ENCODE assay signal across 8 cellular contexts in the genomic region with DNA sequence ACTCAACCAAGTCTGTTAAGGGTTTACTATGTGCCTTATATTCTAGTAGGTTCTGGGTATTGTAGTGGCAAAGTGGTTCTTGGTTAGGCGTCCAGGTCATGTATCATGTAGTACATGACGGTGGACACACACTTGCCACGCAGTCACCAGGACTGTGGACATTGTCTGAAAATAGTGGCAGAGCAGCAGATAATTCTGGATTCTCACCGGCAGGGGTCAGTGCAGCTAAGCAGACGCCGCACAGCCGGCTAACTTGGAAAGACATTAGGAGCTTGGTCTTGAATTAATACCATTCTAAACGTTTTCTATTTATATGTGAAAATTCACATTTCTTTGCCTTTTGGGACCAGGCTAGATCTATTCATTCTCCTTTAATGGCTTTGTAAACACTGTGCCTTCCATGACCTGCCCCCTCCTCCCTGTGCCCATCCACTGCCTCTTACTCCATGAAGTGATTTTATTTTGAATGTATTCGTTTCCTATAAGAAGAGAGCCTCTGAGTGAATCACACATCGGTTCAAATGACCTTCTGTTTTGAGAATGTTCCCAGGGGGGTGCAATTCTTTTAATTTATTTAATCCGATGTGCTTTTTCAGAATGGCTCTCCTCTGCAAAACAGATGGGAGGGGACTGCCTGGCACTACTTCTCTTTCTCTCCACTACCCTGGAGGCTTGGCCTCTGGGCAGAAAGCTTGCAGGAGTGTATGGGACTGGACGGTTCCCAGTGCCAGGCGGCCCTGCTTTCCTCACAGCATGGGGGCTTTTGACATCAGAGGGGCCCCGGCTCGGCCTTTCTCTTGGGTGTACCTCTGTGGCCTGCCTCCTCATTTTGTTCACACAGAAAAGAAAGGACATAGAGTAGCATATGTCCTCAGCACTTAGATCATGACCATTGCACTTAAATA.
A peak's percentile ranks its signal among the peaks of the same experiment; 100 is the strongest.
DNase-seq lines count a peak whose midpoint lies in the region; ATAC-seq and TF ChIP-seq lines count a peak whose summit lies in the region.

No MANE protein-coding gene starts in this region.

- H3K27ac Mint-ChIP-seq in activated CD8-positive, alpha-beta T cell treated with anti-CD3 and anti-CD28 coated beads for 36 hours: no peak overlapping the region

- peaks cover 4% of the 10 kb centered on the region for H3K9me3 Mint-ChIP-seq in activated CD8-positive, alpha-beta T cell treated with anti-CD3 and anti-CD28 coated beads for 36 hours

- POLR2A ChIA-PET in activated CD8-positive, alpha-beta T cell treated with anti-CD3 and anti-CD28 coated beads for 36 hours (lab: Charles Lee): no interaction called here

- peak; percentile 63 for TF ChIP-seq CTCF in activated CD8-positive, alpha-beta T cell treated with anti-CD3 and anti-CD28 coated beads for 36 hours (IDR thresholded peaks at IDR 0.05)

- DNase-seq in Right ventricle myocardium inferior (ENCODE audit: missing footprints): peak; percentile 80
- DNase-seq in cardiac septum (ENCODE audit: low spot score): no peak
- peak; percentile 58 to 71 for DNase-seq in NCI-H2081 (lab: John Stamatoyannopoulos, UW)
- DNase-seq in activated CD8-positive, alpha-beta T cell treated with anti-CD3 and anti-CD28 coated beads for 36 hours: peak; percentile 60
- DNase-seq in Right ventricle myocardium superior: peak; percentile 67
- DNase-seq in pulmonary artery endothelial cell (ENCODE audit: low read depth, low spot score): peak; percentile 50

- intact Hi-C loops in Right ventricle myocardium inferior (cut with DNase I): loop anchor here (5.0 kb wide), 1 partner anchor 279 kb away; no protein-coding TSS in a partner anchor
- intact Hi-C loops in cardiac septum (cut with DNase I): loop anchor here (5.0 kb wide), 1 partner anchor 114 kb away; no protein-coding TSS in a partner anchor
- intact Hi-C loops in activated CD8-positive, alpha-beta T cell treated with anti-CD3 and anti-CD28 coated beads for 36 hours (cut with micrococcal nuclease): loop anchor here (5.0 kb wide), 1 partner anchor 379 kb away; no protein-coding TSS in a partner anchor
- intact Hi-C loops in Right ventricle myocardium superior (cut with DNase I): loop anchor here (10.0 kb wide), 1 partner anchor 276 kb away; no protein-coding TSS in a partner anchor

- H3K36me3 Mint-ChIP-seq in activated CD8-positive, alpha-beta T cell treated with anti-CD3 and anti-CD28 coated beads for 36 hours (ENCODE audit: low read depth): no peaks in the 10 kb centered on the region

- no peaks in the 10 kb centered on the region for H3K27me3 Mint-ChIP-seq in activated CD8-positive, alpha-beta T cell treated with anti-CD3 and anti-CD28 coated beads for 36 hours

- no peak overlapping the region for H3K4me3 Mint-ChIP-seq in activated CD8-positive, alpha-beta T cell treated with anti-CD3 and anti-CD28 coated beads for 36 hours

- CTCF ChIA-PET in activated CD8-positive, alpha-beta T cell treated with anti-CD3 and anti-CD28 coated beads for 36 hours (lab: Charles Lee): interaction anchor here (0.9 to 1.8 kb wide), 11 partner anchors 9 to 1193 kb away, joined by 3 to 17 read pairs (median 3); no protein-coding TSS in a partner anchor

- ATAC-seq in Right ventricle myocardium inferior (peak; percentile 10), HG02678 (IDR thresholded peaks at IDR 0.05; ENCODE audit: unreplicated experiment) (peak; percentile 87), Right ventricle myocardium superior (ENCODE audit: poor library complexity) (peak; percentile 88), HG02763 (IDR thresholded peaks at IDR 0.05; ENCODE audit: unreplicated experiment) (no peak)
- ATAC-seq in activated CD8-positive, alpha-beta T cell treated with anti-CD3 and anti-CD28 coated beads for 36 hours: peak; percentile 30

- H3K4me1 Mint-ChIP-seq in activated CD8-positive, alpha-beta T cell treated with anti-CD3 and anti-CD28 coated beads for 36 hours (ENCODE audit: low read depth): no peaks in the 10 kb centered on the region
